8 cellular contexts compared by ENCODE assay signal in genomic region chr7:4724648-4725013, GRCh38. TPM values are rescaled to one million over a fixed set of nuclear protein-coding genes. Genes with fewer than 3 reads are reported as not detected.
DNase-seq lines count a peak whose midpoint lies in the region; ATAC-seq, FAIRE-seq and TF ChIP-seq lines count a peak whose summit lies in the region.

No MANE protein-coding gene starts in this region.

- no peaks in the 10 kb centered on the region for H3K9me3 ChIP-seq in prostate gland

- ATAC-seq in SK-N-SH treated with all-trans-retinoic acid at 6 μM for 48 hours = peak; percentile 43

- H3K27ac ChIP-seq in prostate gland = peak overlapping the region; percentile 85 to 92

- DNase-seq in ELR (ENCODE audit: low read depth) (peak; percentile 66), H54 (ENCODE audit: insufficient read length, low spot score) (peak; percentile 69), fibroblast of villous mesenchyme (ENCODE audit: low read depth) (peak; percentile 54), prostate gland (ENCODE audit: low spot score) (no peak), DMS53 treated with DMSO at 0.1 percent for 48 hours (lab: John Stamatoyannopoulos, UW; ENCODE audit: unreplicated experiment) (no peak), D721Med (ENCODE audit: insufficient read length, low spot score) (no peak)
- no peak for DNase-seq in stimulated activated CD4-positive, alpha-beta T cell treated with anti-CD3 and anti-CD28 coated beads, Interleukin-2, amount 100 ng/mL, for 24 hours

- no peak for FAIRE-seq in H54 (lab: Jason Lieb, UNC)
- FAIRE-seq in D721Med (lab: Jason Lieb, UNC) = no peak

- peaks cover 6% of the 10 kb centered on the region for H3K4me1 ChIP-seq in prostate gland (replicated peaks)

- H3K27me3 ChIP-seq in prostate gland (replicated peaks; ENCODE audit: insufficient read depth) = no peaks in the 10 kb centered on the region

- TF ChIP-seq CTCF in fibroblast of villous mesenchyme (IDR thresholded peaks at IDR 0.05; ENCODE audit: insufficient read depth, low read depth, low read length) (no peak), prostate gland (IDR thresholded peaks at IDR 0.05) (no peak), D721Med (IDR thresholded peaks at IDR 0.05; ENCODE audit: insufficient read depth, missing control alignments) (no peak)

- WGBS in prostate gland = 29% methylated on average over 6 of the region's 6 CpGs

- intact Hi-C loops in prostate gland (cut with DNase I) = loop anchor here (5.0 kb wide), 1 partner anchor 42 kb away; the partner anchor contains the start of gene FOXK1

- H3K4me3 ChIP-seq in fibroblast of villous mesenchyme (ENCODE audit: low read depth, low read length) (peak overlapping the region; percentile 60), prostate gland (peak overlapping the region; percentile 30 to 40)

- no peaks in the 10 kb centered on the region for H3K36me3 ChIP-seq in prostate gland

- TF ChIP-seq POLR2A in H54 (IDR thresholded peaks at IDR 0.05; ENCODE audit: low read depth, low read length) = no peak
- no peak for TF ChIP-seq POLR2A in prostate gland (IDR thresholded peaks at IDR 0.05)

TF ChIP-seq in SK-N-SH treated with all-trans-retinoic acid at 6 μM for 48 hours, 23 proteins besides CTCF, POLR2A, EP300 and RAD21:
- TF ChIP-seq TSHZ2 (CRISPR knock-in tag; IDR thresholded peaks at IDR 0.05) = no peak
- no peak for TF ChIP-seq CREB5 (CRISPR knock-in tag; IDR thresholded peaks at IDR 0.05; ENCODE audit: low read depth)
- TF ChIP-seq ZNF70 (CRISPR knock-in tag; IDR thresholded peaks at IDR 0.05) = no peak
- TF ChIP-seq ZNF565 (CRISPR knock-in tag; conservative IDR thresholded peaks at IDR 0.05; ENCODE audit: low read depth) = no peak
- TF ChIP-seq ISL1 (CRISPR knock-in tag; IDR thresholded peaks at IDR 0.05) = no peak
- TF ChIP-seq, protein P1, sequence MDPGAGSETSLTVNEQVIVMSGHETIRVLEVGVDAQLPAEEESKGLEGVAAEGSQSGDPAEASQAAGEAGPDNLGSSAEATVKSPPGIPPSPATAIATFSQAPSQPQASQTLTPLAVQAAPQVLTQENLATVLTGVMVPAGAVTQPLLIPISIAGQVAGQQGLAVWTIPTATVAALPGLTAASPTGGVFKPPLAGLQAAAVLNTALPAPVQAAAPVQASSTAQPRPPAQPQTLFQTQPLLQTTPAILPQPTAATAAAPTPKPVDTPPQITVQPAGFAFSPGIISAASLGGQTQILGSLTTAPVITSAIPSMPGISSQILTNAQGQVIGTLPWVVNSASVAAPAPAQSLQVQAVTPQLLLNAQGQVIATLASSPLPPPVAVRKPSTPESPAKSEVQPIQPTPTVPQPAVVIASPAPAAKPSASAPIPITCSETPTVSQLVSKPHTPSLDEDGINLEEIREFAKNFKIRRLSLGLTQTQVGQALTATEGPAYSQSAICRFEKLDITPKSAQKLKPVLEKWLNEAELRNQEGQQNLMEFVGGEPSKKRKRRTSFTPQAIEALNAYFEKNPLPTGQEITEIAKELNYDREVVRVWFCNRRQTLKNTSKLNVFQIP (CRISPR knock-in tag; IDR thresholded peaks at IDR 0.05; ENCODE audit: borderline replicate concordance, low read depth) = no peak
- no peak for TF ChIP-seq ZFP3 (CRISPR knock-in tag; IDR thresholded peaks at IDR 0.05)
- TF ChIP-seq ESRRG (CRISPR knock-in tag; IDR thresholded peaks at IDR 0.05) = no peak
- no peak for TF ChIP-seq ZC3H10 (CRISPR knock-in tag; IDR thresholded peaks at IDR 0.05)

RNA-seq across cellular contexts. Expression of gene FOXK1, which starts 42.5 kb away (rescaled TPM):
- total RNA-seq in fibroblast of villous mesenchyme (30.6 and 32.8 TPM in 2 replicates), prostate gland (10 to 100 TPM; 17.3 to 47.5 TPM)

RNA-seq across cellular contexts. Expression of gene AP5Z1, which starts 50.8 kb away (rescaled TPM):
- total RNA-seq in fibroblast of villous mesenchyme = 40.2 and 59.6 TPM in 2 replicates
- 10 to 100 TPM; 30.9 to 61.7 TPM for total RNA-seq in prostate gland

Comparison
In these comparisons a context has a peak if more than half of its experiments do, and no peak if none do; other contexts are left out.
1. DNase-seq: peak in ELR (single experiment), H54 (single experiment) and fibroblast of villous mesenchyme (single experiment); none in prostate gland (single experiment), DMS53 treated with DMSO at 0.1 percent for 48 hours (single experiment), stimulated activated CD4-positive, alpha-beta T cell treated with anti-CD3 and anti-CD28 coated beads, Interleukin-2, amount 100 ng/mL, for 24 hours (0 of 2) and D721Med (single experiment).